In the genomic region with DNA sequence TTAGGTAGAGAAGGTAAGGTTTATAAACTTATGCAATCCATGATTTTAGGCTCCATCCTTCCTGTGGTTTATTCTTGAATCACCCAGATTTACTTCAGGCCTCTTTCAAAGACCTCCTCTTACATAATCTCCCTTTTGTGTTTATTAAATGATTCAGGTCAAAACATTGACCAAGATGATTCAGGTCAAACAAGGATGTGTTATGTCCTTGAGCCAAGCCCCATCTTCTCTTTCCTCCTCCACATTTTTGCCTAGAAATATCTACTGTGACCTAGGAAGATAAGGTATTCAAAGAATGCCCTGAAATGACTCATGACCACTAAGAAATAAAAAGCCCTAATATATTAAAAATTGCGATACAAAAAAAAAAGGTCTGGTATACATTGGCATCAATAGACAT, we compare ENCODE assay signal across 17 cellular contexts. TPM values are rescaled to one million over a fixed set of nuclear protein-coding genes. Genes with fewer than 3 reads are reported as not detected.
DNase-seq lines count a peak whose midpoint lies in the region; ATAC-seq, FAIRE-seq and TF ChIP-seq lines count a peak whose summit lies in the region.
"Had no signal": no experiment of that assay in that cellular context is flagged by ENCODE, and none has a peak within 500 bp of the region (broad histone marks: within the 10 kb centered on the region; RNA-seq: fewer than 3 reads in every experiment).

No MANE protein-coding gene starts in this region.

- H3K27me3 Mint-ChIP-seq in astrocyte (ENCODE audit: low read depth, unreplicated experiment) (no peaks in the 10 kb centered on the region), glutamatergic neuron (ENCODE audit: unreplicated experiment) (peaks cover 2% of the 10 kb centered on the region)

- no peaks in the 10 kb centered on the region for H3K27me3 ChIP-seq in astrocyte (ENCODE audit: insufficient read depth, low read length)
- H3K27me3 ChIP-seq in foreskin keratinocyte: no peaks in the 10 kb centered on the region

- no peaks in the 10 kb centered on the region for H3K9me3 ChIP-seq in astrocyte (ENCODE audit: insufficient read depth, low read depth, low read length)
- H3K9me3 ChIP-seq: lower lobe of right lung had no signal

- DNase-seq in AG08395 (ENCODE audit: low spot score) (peak; percentile 52), HS-5 (ENCODE audit: low read depth) (peak; percentile 84), astrocyte (ENCODE audit: low read depth) (peak; percentile 59), foreskin keratinocyte (peak; percentile 23 to 62), glutamatergic neuron (no peak), NCI-H82 (lab: John Stamatoyannopoulos, UW) (no peak)
- DNase-seq: activated CD4-positive, alpha-beta memory T cell treated with anti-CD3 and anti-CD28 coated beads, Interleukin-2, amount 10 ng/mL, durations not matched to agents 7 days and 5 days; activated naive CD8-positive, alpha-beta T cell treated with anti-CD3 and anti-CD28 coated beads, Interleukin-2, amount 10 ng/mL, durations not matched to agents 7 days and 5 days; activated T-cell treated with anti-CD3 and anti-CD28 coated beads, Interleukin-2, amount 50 U/mL, for 48 hours; endodermal cell; GDM1; H7; lower lobe of right lung; nephron progenitor cell had no signal

- no peak overlapping the region for H3K4me3 Mint-ChIP-seq in astrocyte (ENCODE audit: unreplicated experiment)
- no peak overlapping the region for H3K4me3 Mint-ChIP-seq in glutamatergic neuron (ENCODE audit: unreplicated experiment)
- H3K4me3 Mint-ChIP-seq: activated CD4-positive, alpha-beta memory T cell treated with anti-CD3 and anti-CD28 coated beads, Interleukin-2, amount 10 ng/mL, durations not matched to agents 7 days and 5 days; activated naive CD8-positive, alpha-beta T cell treated with anti-CD3 and anti-CD28 coated beads, Interleukin-2, amount 10 ng/mL, durations not matched to agents 7 days and 5 days; endodermal cell; nephron progenitor cell had no signal

- H3K4me1 Mint-ChIP-seq in astrocyte (ENCODE audit: low read depth, unreplicated experiment) (peaks cover 7% of the 10 kb centered on the region), glutamatergic neuron (ENCODE audit: low read depth, unreplicated experiment) (no peaks in the 10 kb centered on the region)
- H3K4me1 Mint-ChIP-seq: activated CD4-positive, alpha-beta memory T cell treated with anti-CD3 and anti-CD28 coated beads, Interleukin-2, amount 10 ng/mL, durations not matched to agents 7 days and 5 days; activated naive CD8-positive, alpha-beta T cell treated with anti-CD3 and anti-CD28 coated beads, Interleukin-2, amount 10 ng/mL, durations not matched to agents 7 days and 5 days; nephron progenitor cell had no signal

- no peak overlapping the region for H3K4me2 ChIP-seq in astrocyte (ENCODE audit: low read length)

- no peak overlapping the region for H2AFZ ChIP-seq in astrocyte (ENCODE audit: low read depth, low read length)

- H3K9ac ChIP-seq in astrocyte (ENCODE audit: low read length): no peak overlapping the region

- no peak overlapping the region for H3K27ac Mint-ChIP-seq in astrocyte (ENCODE audit: unreplicated experiment)
- H3K27ac Mint-ChIP-seq in glutamatergic neuron (ENCODE audit: unreplicated experiment): no peak overlapping the region
- H3K27ac Mint-ChIP-seq: activated CD4-positive, alpha-beta memory T cell treated with anti-CD3 and anti-CD28 coated beads, Interleukin-2, amount 10 ng/mL, durations not matched to agents 7 days and 5 days; activated naive CD8-positive, alpha-beta T cell treated with anti-CD3 and anti-CD28 coated beads, Interleukin-2, amount 10 ng/mL, durations not matched to agents 7 days and 5 days; endodermal cell; nephron progenitor cell had no signal

- TF ChIP-seq CTCF in astrocyte (IDR thresholded peaks at IDR 0.05; ENCODE audit: insufficient read depth, low read depth, low read length) (no peak), foreskin keratinocyte (conservative IDR thresholded peaks at IDR 0.05) (no peak), glutamatergic neuron (IDR thresholded peaks at IDR 0.05; ENCODE audit: partially characterized antibody, unreplicated experiment) (no peak)

- ATAC-seq in foreskin keratinocyte (no peak), HG03196 (IDR thresholded peaks at IDR 0.05; ENCODE audit: unreplicated experiment) (no peak), GM18517 (IDR thresholded peaks at IDR 0.05; ENCODE audit: unreplicated experiment) (no peak)
- ATAC-seq: lower lobe of right lung had no signal

- no peak overlapping the region for H3K4me3 ChIP-seq in astrocyte (ENCODE audit: insufficient read depth, low read depth, low read length)
- H3K4me3 ChIP-seq: lower lobe of right lung had no signal

- H3K27ac ChIP-seq in astrocyte (ENCODE audit: low read depth, low read length) (no peak overlapping the region), foreskin keratinocyte (no peak overlapping the region)
- H3K27ac ChIP-seq: lower lobe of right lung, VCaP had no signal

- no peaks in the 10 kb centered on the region for H4K20me1 ChIP-seq in astrocyte (ENCODE audit: insufficient read depth, low read length)

- no peaks in the 10 kb centered on the region for H3K36me3 Mint-ChIP-seq in astrocyte (ENCODE audit: low read depth, unreplicated experiment)
- no peaks in the 10 kb centered on the region for H3K36me3 Mint-ChIP-seq in glutamatergic neuron (ENCODE audit: unreplicated experiment)
- H3K36me3 Mint-ChIP-seq: activated naive CD8-positive, alpha-beta T cell treated with anti-CD3 and anti-CD28 coated beads, Interleukin-2, amount 10 ng/mL, durations not matched to agents 7 days and 5 days had no signal

- no peaks in the 10 kb centered on the region for H3K79me2 ChIP-seq in astrocyte (ENCODE audit: insufficient read depth, low read length)

- no peaks in the 10 kb centered on the region for H3K36me3 ChIP-seq in astrocyte (ENCODE audit: insufficient read depth, low read length)
- H3K36me3 ChIP-seq: lower lobe of right lung had no signal

- peak; percentile 83 for FAIRE-seq in astrocyte (lab: Jason Lieb, UNC)

- H3K4me1 ChIP-seq in astrocyte (ENCODE audit: insufficient read depth, low read length) (peaks cover 10% of the 10 kb centered on the region), foreskin keratinocyte (no peaks in the 10 kb centered on the region)
- H3K4me1 ChIP-seq: lower lobe of right lung had no signal

- H3K9me3 Mint-ChIP-seq in astrocyte (ENCODE audit: unreplicated experiment): peaks cover 3% of the 10 kb centered on the region
- H3K9me3 Mint-ChIP-seq in glutamatergic neuron (ENCODE audit: unreplicated experiment): peaks cover 1% of the 10 kb centered on the region
- H3K9me3 Mint-ChIP-seq: activated CD4-positive, alpha-beta memory T cell treated with anti-CD3 and anti-CD28 coated beads, Interleukin-2, amount 10 ng/mL, durations not matched to agents 7 days and 5 days; activated naive CD8-positive, alpha-beta T cell treated with anti-CD3 and anti-CD28 coated beads, Interleukin-2, amount 10 ng/mL, durations not matched to agents 7 days and 5 days; nephron progenitor cell had no signal

RNA-seq across cellular contexts. Expression of gene TLR4, which starts 31.8 kb away (rescaled TPM):
- total RNA-seq in astrocyte (7.4 and 9.1 TPM in 2 replicates), foreskin keratinocyte (not detected in 2 replicates), glutamatergic neuron (ENCODE audit: unreplicated experiment) (not detected)
- polyA plus RNA-seq in foreskin keratinocyte: not detected in 2 replicates
- total RNA-seq: H7 had no signal

Comparison
In these comparisons a context has a peak if more than half of its experiments do, and no peak if none do; other contexts are left out.
1. DNase-seq: peak in AG08395 (single experiment), HS-5 (single experiment), astrocyte (single experiment) and foreskin keratinocyte (2 of 2); none in glutamatergic neuron (single experiment) and NCI-H82 (single experiment).